In the genomic region with DNA sequence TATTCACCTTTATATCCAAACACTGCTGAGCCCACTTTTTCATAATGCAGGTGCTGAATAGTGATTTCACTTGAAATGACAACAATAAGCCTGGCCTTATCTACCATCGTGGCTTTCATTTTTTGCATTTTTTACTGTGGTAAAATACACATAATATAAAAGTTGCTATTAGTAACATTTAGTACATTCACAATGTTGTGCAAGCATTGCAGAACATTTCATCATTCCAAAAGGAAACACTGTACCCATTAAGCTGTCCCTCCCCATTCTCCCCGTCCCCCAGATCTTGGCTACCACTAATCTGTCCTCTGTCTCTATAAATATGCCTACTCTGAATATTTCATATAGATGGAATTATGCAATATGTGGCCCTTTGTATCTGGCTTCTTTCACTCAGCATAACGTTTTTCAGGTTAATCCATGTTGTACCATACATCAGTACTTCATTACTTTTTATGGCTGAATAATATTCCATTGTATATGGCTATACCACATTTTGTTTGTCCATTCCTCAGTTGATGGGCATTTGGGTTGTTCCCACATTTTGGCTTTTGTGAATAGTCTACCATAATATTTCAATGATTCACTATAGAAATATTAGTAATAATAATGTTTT, we compare ENCODE assay signal across 29 cellular contexts.
DNase-seq lines count a peak whose midpoint lies in the region; ATAC-seq, FAIRE-seq and TF ChIP-seq lines count a peak whose summit lies in the region.
"Had no signal": no experiment of that assay in that cellular context is flagged by ENCODE, and none has a peak within 500 bp of the region (broad histone marks: within the 10 kb centered on the region; RNA-seq: fewer than 3 reads in every experiment).

No MANE protein-coding gene starts in this region.

- H3K79me2 ChIP-seq in HepG2 (ENCODE audit: insufficient read depth, low read length) = no peaks in the 10 kb centered on the region

- H3K9me3 ChIP-seq in HepG2 (ENCODE audit: low read length) (no peaks in the 10 kb centered on the region), right lobe of liver (no peaks in the 10 kb centered on the region), adipocyte (ENCODE audit: control insufficient read depth, low read length) (peaks cover 5% of the 10 kb centered on the region)
- H3K9me3 ChIP-seq: body of pancreas, gastroesophageal sphincter, Peyer's patch had no signal

- 24% methylated on average over 3 of the region's 3 CpGs for WGBS in HepG2 (ENCODE audit: low lambda C conversion rate)
- 51% methylated on average over 3 of the region's 3 CpGs for WGBS in right lobe of liver (ENCODE audit: insufficient coverage, low coverage, low lambda C conversion rate, missing lambda C conversion rate)

- BruUV-seq in HepG2 (replicated peaks; lab: Mats Ljungman, UMichigan) = no TSS peak

- H3K4me1 ChIP-seq in HepG2 (ENCODE audit: insufficient read depth, low read length) (peaks cover 53% of the 10 kb centered on the region), right lobe of liver (no peaks in the 10 kb centered on the region), adipocyte (ENCODE audit: control insufficient read depth, insufficient read depth, low read length) (peaks cover 49% of the 10 kb centered on the region)

- intact Hi-C loops in HepG2 (cut with micrococcal nuclease; ENCODE audit: unreplicated experiment) (loop anchor here (10.0 kb wide), 3 partner anchors 132 to 1018 kb away; a partner anchor contains a TSS), right lobe of liver (cut with DNase I) (no loop called here)

- DNase-seq in HepG2 (ENCODE audit: low spot score) (no peak), right lobe of liver (no peak), adipocyte (ENCODE audit: low read depth) (peak; percentile 75), fibroblast of the aortic adventitia (ENCODE audit: low read depth) (peak; percentile 82), HEK293T (ENCODE audit: extremely low spot score) (no peak), NCI-H524 (lab: John Stamatoyannopoulos, UW) (no peak), H54 (ENCODE audit: insufficient read length, low spot score) (no peak)
- DNase-seq: activated CD4-positive, CD25-positive, alpha-beta regulatory T cell; activated naive CD4-positive, alpha-beta T cell treated with anti-CD3 and anti-CD28 coated beads, Interleukin-2, amount 50 U/mL, for 16 hours; activated T-cell treated with anti-CD3 and anti-CD28 coated beads, Interleukin-2, amount 50 U/mL, for 48 hours; body of pancreas; cortex of kidney; DMS53; Kasumi-1; mesendoderm; natural killer cell; NCI-H1436; NCI-H774; Peyer's patch; posterior cingulate gyrus; stimulated activated CD4-positive, alpha-beta T cell treated with anti-CD3 and anti-CD28 coated beads, Interleukin-2, amount 100 ng/mL, for 48 hours; stimulated activated naive CD8-positive, alpha-beta T cell treated with anti-CD3 and anti-CD28 coated beads, Interleukin-15, amount 100 ng/mL, for 72 hours had no signal

- no peak for ATAC-seq in HepG2
- ATAC-seq in right lobe of liver = no peak
- no peak for ATAC-seq in HG03135 (IDR thresholded peaks at IDR 0.05; ENCODE audit: unreplicated experiment)
- ATAC-seq: A549; body of pancreas; gastroesophageal sphincter; natural killer cell; stimulated activated naive CD8-positive, alpha-beta T cell treated with anti-CD3 and anti-CD28 coated beads, Interleukin-15, amount 100 ng/mL, for 72 hours had no signal

- in situ Hi-C loops in HepG2 (cut with HindIII; ENCODE audit: extremely low pct_ligation_motif_present, low pct_unique_long_range_greater_than_20kb) = no loop called here

- no peaks in the 10 kb centered on the region for H4K20me1 ChIP-seq in HepG2 (ENCODE audit: insufficient read depth, low read length)

- no peak overlapping the region for H3K9ac ChIP-seq in HepG2 (ENCODE audit: insufficient read depth, low read depth, low read length)
- H3K9ac ChIP-seq in adipocyte (ENCODE audit: low read length) = no peak overlapping the region

- H3K27ac ChIP-seq in HepG2 (ENCODE audit: extremely low read length, insufficient read depth, low read length) = no peak overlapping the region
- H3K27ac ChIP-seq in right lobe of liver = no peak overlapping the region
- H3K27ac ChIP-seq: A549, body of pancreas, C4-2B, gastroesophageal sphincter, Peyer's patch, SK-N-MC, skin epidermis had no signal

- no peak for TF ChIP-seq RAD21 in HepG2 (CRISPR knock-in tag; IDR thresholded peaks at IDR 0.05)

- no peak overlapping the region for H3K4me2 ChIP-seq in HepG2 (ENCODE audit: low read depth, low read length)
- H3K4me2 ChIP-seq: A549 had no signal

- H3K36me3 ChIP-seq in HepG2 (replicated peaks in 1 of 2; ENCODE audit: control insufficient read depth in 1 of 2, insufficient read depth in 2 of 2, low read length in 2 of 2) (no peaks in the 10 kb centered on the region), right lobe of liver (no peaks in the 10 kb centered on the region), adipocyte (ENCODE audit: control insufficient read depth, insufficient read depth, low read length, severe bottlenecking) (no peaks in the 10 kb centered on the region)
- H3K36me3 ChIP-seq: gastroesophageal sphincter, Peyer's patch had no signal

- H2AFZ ChIP-seq in HepG2 (ENCODE audit: low read length) = no peak overlapping the region

- H3K4me3 ChIP-seq in HepG2 (replicated peaks in 1 of 3; ENCODE audit: insufficient read depth in 1 of 3, low read depth in 2 of 3, low read length in 3 of 3) (no peak overlapping the region), right lobe of liver (no peak overlapping the region), adipocyte (ENCODE audit: low read length) (no peak overlapping the region), fibroblast of the aortic adventitia (ENCODE audit: low read depth, low read length) (no peak overlapping the region)
- H3K4me3 ChIP-seq: A549, body of pancreas, gastroesophageal sphincter, Peyer's patch, SK-N-MC, skin epidermis had no signal

- H3K27me3 ChIP-seq in HepG2 (ENCODE audit: control insufficient read depth in 1 of 2, insufficient read depth in 2 of 2, low read length in 2 of 2) (no peaks in the 10 kb centered on the region; a peak in 1 of 5 replicates), right lobe of liver (no peaks in the 10 kb centered on the region), adipocyte (replicated peaks; ENCODE audit: control insufficient read depth, insufficient read depth, low read length) (no peaks in the 10 kb centered on the region)
- H3K27me3 ChIP-seq: body of pancreas, gastroesophageal sphincter, Peyer's patch had no signal

- FAIRE-seq in HepG2 (lab: Jason Lieb, UNC) (no peak), H54 (lab: Jason Lieb, UNC) (no peak)
- FAIRE-seq: A549, GM12892 had no signal

- TF ChIP-seq EP300 in HepG2 (IDR thresholded peaks at IDR 0.05; ENCODE audit: low read depth in 2 of 2, low read length in 2 of 2) (no peak), HepG2 (CRISPR knock-in tag; IDR thresholded peaks at IDR 0.05; ENCODE audit: borderline replicate concordance) (no peak)

- no peak for TF ChIP-seq POLR2A in HepG2 (IDR thresholded peaks at IDR 0.05; ENCODE audit: insufficient read depth in 1 of 2, low read depth in 2 of 2, low read length in 2 of 2)
- no peak for TF ChIP-seq POLR2A in right lobe of liver (IDR thresholded peaks at IDR 0.05)
- no peak for TF ChIP-seq POLR2A in H54 (IDR thresholded peaks at IDR 0.05; ENCODE audit: low read depth, low read length)

- POLR2A ChIA-PET in HepG2 (lab: Yijun Ruan, JAX) (interaction anchor here (1.4 kb wide), 1 partner anchor 82 kb away, joined by 3 read pairs; no protein-coding TSS in a partner anchor), HEK293T (lab: Yijun Ruan, JAX) (no interaction called here)

- TF ChIP-seq CTCF in HepG2 (CRISPR knock-in tag; IDR thresholded peaks at IDR 0.05) = no peak
- no peak for TF ChIP-seq CTCF in right lobe of liver (IDR thresholded peaks at IDR 0.05)
- no peak for TF ChIP-seq CTCF in fibroblast of the aortic adventitia (IDR thresholded peaks at IDR 0.05; ENCODE audit: insufficient read depth, low read length)

- CTCF ChIA-PET in HepG2 (lab: Yijun Ruan, JAX; ENCODE audit: low intra/inter-chr PET ratio, low total read pairs) (no interaction called here), HEK293T (lab: Yijun Ruan, JAX) (no interaction called here)

TF ChIP-seq in HepG2, 621 proteins besides CTCF, POLR2A, EP300 and RAD21:
- TF ChIP-seq CEBPB (IDR thresholded peaks at IDR 0.05; ENCODE audit: borderline replicate concordance, low read depth, low read length) (peak; percentile 33; the same call in 1 of the 2 replicates), MAFG (CRISPR knock-in tag; IDR thresholded peaks at IDR 0.05) (no peak)
- TF ChIP-seq, protein P1, sequence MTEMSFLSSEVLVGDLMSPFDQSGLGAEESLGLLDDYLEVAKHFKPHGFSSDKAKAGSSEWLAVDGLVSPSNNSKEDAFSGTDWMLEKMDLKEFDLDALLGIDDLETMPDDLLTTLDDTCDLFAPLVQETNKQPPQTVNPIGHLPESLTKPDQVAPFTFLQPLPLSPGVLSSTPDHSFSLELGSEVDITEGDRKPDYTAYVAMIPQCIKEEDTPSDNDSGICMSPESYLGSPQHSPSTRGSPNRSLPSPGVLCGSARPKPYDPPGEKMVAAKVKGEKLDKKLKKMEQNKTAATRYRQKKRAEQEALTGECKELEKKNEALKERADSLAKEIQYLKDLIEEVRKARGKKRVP (CRISPR knock-in tag; IDR thresholded peaks at IDR 0.05) = peak in 1 of 2 experiments; percentile 78; a peak in 2 of 4 replicates

TF ChIP-seq in HEK293T, 16 proteins besides CTCF, POLR2A, EP300 and RAD21:
- TF ChIP-seq FOXA1 (IDR thresholded peaks at IDR 0.05) = no peak
- no peak for TF ChIP-seq SP1 (IDR thresholded peaks at IDR 0.05)
- TF ChIP-seq FOXK2 (IDR thresholded peaks at IDR 0.05) = no peak
- TF ChIP-seq CTBP1 (IDR thresholded peaks at IDR 0.05; ENCODE audit: borderline replicate concordance) = no peak
- no peak for TF ChIP-seq L3MBTL2 (conservative IDR thresholded peaks at IDR 0.05)
- no peak for TF ChIP-seq FOXM1 (IDR thresholded peaks at IDR 0.05; ENCODE audit: borderline replicate concordance)
- no peak for TF ChIP-seq SUZ12 (IDR thresholded peaks at IDR 0.05)
- no peak for TF ChIP-seq ZNF384 (IDR thresholded peaks at IDR 0.05)
- TF ChIP-seq ELF4 (IDR thresholded peaks at IDR 0.05) = no peak
- no peak for TF ChIP-seq ARNT (IDR thresholded peaks at IDR 0.05)

Comparison
In these comparisons a context has a peak if more than half of its experiments do, and no peak if none do; other contexts are left out.
1. DNase-seq: peak in adipocyte (single experiment) and fibroblast of the aortic adventitia (single experiment); none in HepG2 (single experiment), right lobe of liver (0 of 3), HEK293T (single experiment), NCI-H524 (0 of 2) and H54 (single experiment).